In genomic region chr14:60095781-60096450, GRCh38 we compare ENCODE assay signal across 12 cellular contexts. TPM values are rescaled to one million over a fixed set of nuclear protein-coding genes. Genes with fewer than 3 reads are reported as not detected.
DNase-seq lines count a peak whose midpoint lies in the region; ATAC-seq, FAIRE-seq and TF ChIP-seq lines count a peak whose summit lies in the region.
"Had no signal": no experiment of that assay in that cellular context is flagged by ENCODE, and none has a peak within 500 bp of the region (broad histone marks: within the 10 kb centered on the region; RNA-seq: fewer than 3 reads in every experiment).

No MANE protein-coding gene starts in this region.

- intact Hi-C loops in K562 (cut with micrococcal nuclease) = no loop called here

- H3K9me3 ChIP-seq in BLaER1 treated with 17β-estradiol and CSF1 and Interleukin-3, amounts not matched to agents 10 nM and 100 nM (replicated peaks in 1 of 11) = peaks cover 0 to 26% (median 15%) of the 10 kb centered on the region in 11 experiments; a peak in 15 of 22 replicates
- H3K9me3 ChIP-seq in K562 (replicated peaks; ENCODE audit: control insufficient read depth, insufficient read depth, low read depth, low read length) = no peaks in the 10 kb centered on the region; the same call in 1 of the 2 replicates
- H3K9me3 ChIP-seq in tibial nerve = no peaks in the 10 kb centered on the region

- H2AFZ ChIP-seq in KMS-11 (ENCODE audit: low read depth) = no peak overlapping the region
- H2AFZ ChIP-seq in K562 (ENCODE audit: low read depth, low read length) = no peak overlapping the region

- no peak for TF ChIP-seq RAD21 in K562 (CRISPR knock-in tag; conservative IDR thresholded peaks at IDR 0.05 in 1 of 2, IDR thresholded peaks at IDR 0.05 in 1 of 2)

- H3K79me2 ChIP-seq in KMS-11 (ENCODE audit: insufficient read depth, low read depth) = peaks cover 52% of the 10 kb centered on the region
- peaks cover 83% of the 10 kb centered on the region for H3K79me2 ChIP-seq in K562 (ENCODE audit: control insufficient read depth, insufficient read depth, low read length)

- ATAC-seq in K562 (no peak), HG03457 (IDR thresholded peaks at IDR 0.05; ENCODE audit: unreplicated experiment) (no peak)

- H3K27me3 ChIP-seq in BLaER1 treated with 17β-estradiol and CSF1 and Interleukin-3, amounts not matched to agents 10 nM and 100 nM = no peaks in the 10 kb centered on the region
- H3K27me3 ChIP-seq in KMS-11 (ENCODE audit: insufficient read depth, low read depth) (no peaks in the 10 kb centered on the region), K562 (ENCODE audit: control insufficient read depth in 2 of 2, insufficient read depth in 2 of 2, low read length in 2 of 2) (no peaks in the 10 kb centered on the region), tibial nerve (no peaks in the 10 kb centered on the region)

- no peak overlapping the region for H3K27ac ChIP-seq in BLaER1 treated with 17β-estradiol and CSF1 and Interleukin-3, amounts not matched to agents 10 nM and 100 nM
- H3K27ac ChIP-seq in KMS-11 (no peak overlapping the region), K562 (ENCODE audit: extremely low read depth, low read depth, low read length) (no peak overlapping the region), tibial nerve (no peak overlapping the region)

- TF ChIP-seq CTCF in KMS-11 (conservative IDR thresholded peaks at IDR 0.05; ENCODE audit: low read depth, low read length) = no peak
- no peak for TF ChIP-seq CTCF in K562 (IDR thresholded peaks at IDR 0.05 in 2 of 3, conservative IDR thresholded peaks at IDR 0.05 in 1 of 3; ENCODE audit: insufficient read depth in 2 of 3, low read depth in 1 of 3, low read length in 3 of 3)
- no peak for TF ChIP-seq CTCF in tibial nerve (IDR thresholded peaks at IDR 0.05)

- H3K4me1 ChIP-seq in BLaER1 treated with 17β-estradiol and CSF1 and Interleukin-3, amounts not matched to agents 10 nM and 100 nM = peaks cover 15 to 30% (median 26%) of the 10 kb centered on the region in 10 experiments
- H3K4me1 ChIP-seq in KMS-11 (ENCODE audit: low read depth, poor library complexity, severe bottlenecking) (peaks cover 26% of the 10 kb centered on the region), K562 (replicated peaks in 1 of 2; ENCODE audit: control insufficient read depth in 2 of 2, insufficient read depth in 2 of 2, low read length in 2 of 2) (peaks cover 0 to 22% of the 10 kb centered on the region in 2 experiments; a peak in 3 of 5 replicates), tibial nerve (peaks cover 0 to 36% (median 24%) of the 10 kb centered on the region in 4 donors)

- BruUV-seq in K562 (replicated peaks; lab: Mats Ljungman, UMichigan) = no TSS peak

- DNase-seq in K562 (ENCODE audit: extremely low read depth in 1 of 4, low spot score in 3 of 4) (no peak), lung microvascular endothelial cell (ENCODE audit: low read depth in 2 of 2) (peak; percentile 51 to 66), H54 (ENCODE audit: insufficient read length, low spot score) (no peak), tibial nerve (ENCODE audit: low spot score in 2 of 2) (no peak), frontal cortex (ENCODE audit: low spot score in 2 of 2) (no peak)
- DNase-seq: CD8-positive, alpha-beta memory T cell; islet precursor cell; NCI-H1092 treated with DMSO at 0.1 percent for 48 hours; T-helper 9 cell had no signal

- TF ChIP-seq EP300 in K562 (IDR thresholded peaks at IDR 0.05; ENCODE audit: low read length) = no peak
- TF ChIP-seq EP300 in tibial nerve (IDR thresholded peaks at IDR 0.05) = no peak

- 29% methylated on average over 3 of the region's 3 CpGs for WGBS in K562 (ENCODE audit: insufficient coverage, low coverage, missing lambda C conversion rate)
- WGBS in tibial nerve, 2 donors = 43 to 66% methylated on average over 3 of the region's 3 CpGs

- peaks cover 0 to 55% (median 7%) of the 10 kb centered on the region in 11 experiments; a peak in 9 of 22 replicates for H4K20me1 ChIP-seq in BLaER1 treated with 17β-estradiol and CSF1 and Interleukin-3, amounts not matched to agents 10 nM and 100 nM
- H4K20me1 ChIP-seq in KMS-11 (ENCODE audit: insufficient read depth) = no peaks in the 10 kb centered on the region
- H4K20me1 ChIP-seq in K562 (replicated peaks; ENCODE audit: control insufficient read depth, insufficient read depth, low read length) = no peaks in the 10 kb centered on the region

- POLR2A ChIA-PET in K562 (lab: Yijun Ruan, JAX) = no interaction called here

- FAIRE-seq in K562 (lab: Jason Lieb, UNC) (no peak), H54 (lab: Jason Lieb, UNC) (no peak), frontal cortex (lab: Jason Lieb, UNC) (no peak)

- peaks cover 18 to 60% (median 45%) of the 10 kb centered on the region in 11 experiments for H3K36me3 ChIP-seq in BLaER1 treated with 17β-estradiol and CSF1 and Interleukin-3, amounts not matched to agents 10 nM and 100 nM
- H3K36me3 ChIP-seq in KMS-11 (ENCODE audit: insufficient read depth) (no peaks in the 10 kb centered on the region), K562 (ENCODE audit: control insufficient read depth, insufficient read depth, low read length) (peaks cover 19% of the 10 kb centered on the region; the same call in 2 of the 3 replicates), tibial nerve (peaks cover 0 to 13% (median 0%) of the 10 kb centered on the region in 3 donors)

- H3K4me3 ChIP-seq in BLaER1 treated with 17β-estradiol and CSF1 and Interleukin-3, amounts not matched to agents 10 nM and 100 nM = no peak overlapping the region
- H3K4me3 ChIP-seq in KMS-11 (IDR thresholded peaks at IDR 0.05; ENCODE audit: insufficient read depth, low read depth, low read length) = no peak overlapping the region
- no peak overlapping the region for H3K4me3 ChIP-seq in K562
- no peak overlapping the region for H3K4me3 ChIP-seq in tibial nerve

- in situ Hi-C loops in K562 (cut with MboI) = no loop called here

- TF ChIP-seq POLR2A in K562 (conservative IDR thresholded peaks at IDR 0.05) (no peak), H54 (IDR thresholded peaks at IDR 0.05; ENCODE audit: low read depth, low read length) (no peak), tibial nerve (IDR thresholded peaks at IDR 0.05) (no peak)

- H3K9me1 ChIP-seq in K562 (ENCODE audit: control insufficient read depth, insufficient read depth, low read length) = no peaks in the 10 kb centered on the region

- CTCF ChIA-PET in K562 (lab: Yijun Ruan, JAX; ENCODE audit: low intra/inter-chr PET ratio) = no interaction called here

- H3K4me2 ChIP-seq in BLaER1 treated with 17β-estradiol and CSF1 and Interleukin-3, amounts not matched to agents 10 nM and 100 nM = peak overlapping the region in 10 of 11 experiments; percentile 52 to 93 (median 87); a peak in 17 of 22 replicates
- H3K4me2 ChIP-seq in KMS-11 = 0 out of 2 replicates have a peak overlapping the region, but pooled peaks have one; percentile 13
- H3K4me2 ChIP-seq in K562 (ENCODE audit: insufficient read depth, low read length) = no peak overlapping the region

- no peak overlapping the region for H3K9ac ChIP-seq in BLaER1 treated with 17β-estradiol and CSF1 and Interleukin-3, amounts not matched to agents 10 nM and 100 nM
- H3K9ac ChIP-seq in KMS-11 = no peak overlapping the region
- no peak overlapping the region for H3K9ac ChIP-seq in K562 (ENCODE audit: insufficient read depth in 1 of 2, low read depth in 2 of 2, low read length in 2 of 2)

TF ChIP-seq in K562, 482 proteins besides CTCF, POLR2A, EP300 and RAD21 (continues in another document):
- TF ChIP-seq ZNF239 (CRISPR knock-in tag; IDR thresholded peaks at IDR 0.05) = peak; percentile 69

RNA-seq across cellular contexts. Expression of gene PCNX4, which starts 4.2 kb away (rescaled TPM):
- total RNA-seq in K562 (2011; cell fraction: chromatin; rRNA removed; ENCODE audit: low replicate concordance) = 47.4 and 109 TPM in 2 replicates
- 16.8 and 25.7 TPM in 2 replicates for total RNA-seq in K562 (2011; cell fraction: nucleolus; rRNA removed)
- 48.0 and 56.9 TPM in 2 replicates for total RNA-seq in K562 (2011; cell fraction: nucleoplasm; rRNA removed)
- 18.1 and 21.7 TPM in 2 replicates for total RNA-seq in K562 (2014; rRNA removed)
- total RNA-seq in K562 (2014; rRNA removed; fragmentation: Illumina TruSeq; extraction: Trizol) = 29.0 and 31.5 TPM in 2 replicates
- total RNA-seq in K562 (2015; rRNA removed; fragmentation: Illumina TruSeq; extraction: Trizol) = 40.9 and 42.8 TPM in 2 replicates
- total RNA-seq in K562 (2021) = 25.9 and 35.5 TPM in 2 replicates
- polyA plus RNA-seq in K562 (2011; rRNA removed) = 17.6 and 22.4 TPM in 2 replicates
- polyA plus RNA-seq in K562 (2011; cell fraction: cytosol; rRNA removed) = 12.4 and 18.5 TPM in 2 replicates
- polyA plus RNA-seq in K562 (2011; cell fraction: nucleus; rRNA removed) = 37.6 and 44.8 TPM in 2 replicates
- polyA plus RNA-seq in K562 (2012) = 14.8 and 17.1 TPM in 2 replicates
- 31.1 and 41.2 TPM in 2 replicates for polyA plus RNA-seq in K562 (2014; fragmentation: Illumina TruSeq; extraction: Trizol)
- 10 to 100 TPM; 10.0 to 12.0 TPM for polyA plus RNA-seq in K562 (2014; fragmentation: Nextera tagmentation; extraction: Ambion mirVana)
- polyA plus RNA-seq in K562 (2014; rRNA removed) = 16.2 and 18.8 TPM in 2 replicates
- 65.3 and 73.0 TPM in 2 replicates for polyA minus RNA-seq in K562 (2011; rRNA and poly(A)+ RNA removed)
- 10.9 and 21.6 TPM in 2 replicates for polyA minus RNA-seq in K562 (2011; cell fraction: cytosol; rRNA and poly(A)+ RNA removed)
- polyA minus RNA-seq in K562 (2011; cell fraction: nucleus; rRNA and poly(A)+ RNA removed) = 20.2 and 37.7 TPM in 2 replicates
- total RNA-seq in lung microvascular endothelial cell = 44.0 and 71.0 TPM in 2 replicates
- 10 to 100 TPM; 52.2 to 74.7 (median 62.9) TPM for total RNA-seq in tibial nerve
- 98.6 TPM for total RNA-seq in frontal cortex

Comparison
In these comparisons a context has a peak if more than half of its experiments do, and no peak if none do; other contexts are left out.
1. DNase-seq: peak in lung microvascular endothelial cell (2 of 2); none in K562 (0 of 4), H54 (single experiment), tibial nerve (0 of 2) and frontal cortex (0 of 2).